In the genomic region with DNA sequence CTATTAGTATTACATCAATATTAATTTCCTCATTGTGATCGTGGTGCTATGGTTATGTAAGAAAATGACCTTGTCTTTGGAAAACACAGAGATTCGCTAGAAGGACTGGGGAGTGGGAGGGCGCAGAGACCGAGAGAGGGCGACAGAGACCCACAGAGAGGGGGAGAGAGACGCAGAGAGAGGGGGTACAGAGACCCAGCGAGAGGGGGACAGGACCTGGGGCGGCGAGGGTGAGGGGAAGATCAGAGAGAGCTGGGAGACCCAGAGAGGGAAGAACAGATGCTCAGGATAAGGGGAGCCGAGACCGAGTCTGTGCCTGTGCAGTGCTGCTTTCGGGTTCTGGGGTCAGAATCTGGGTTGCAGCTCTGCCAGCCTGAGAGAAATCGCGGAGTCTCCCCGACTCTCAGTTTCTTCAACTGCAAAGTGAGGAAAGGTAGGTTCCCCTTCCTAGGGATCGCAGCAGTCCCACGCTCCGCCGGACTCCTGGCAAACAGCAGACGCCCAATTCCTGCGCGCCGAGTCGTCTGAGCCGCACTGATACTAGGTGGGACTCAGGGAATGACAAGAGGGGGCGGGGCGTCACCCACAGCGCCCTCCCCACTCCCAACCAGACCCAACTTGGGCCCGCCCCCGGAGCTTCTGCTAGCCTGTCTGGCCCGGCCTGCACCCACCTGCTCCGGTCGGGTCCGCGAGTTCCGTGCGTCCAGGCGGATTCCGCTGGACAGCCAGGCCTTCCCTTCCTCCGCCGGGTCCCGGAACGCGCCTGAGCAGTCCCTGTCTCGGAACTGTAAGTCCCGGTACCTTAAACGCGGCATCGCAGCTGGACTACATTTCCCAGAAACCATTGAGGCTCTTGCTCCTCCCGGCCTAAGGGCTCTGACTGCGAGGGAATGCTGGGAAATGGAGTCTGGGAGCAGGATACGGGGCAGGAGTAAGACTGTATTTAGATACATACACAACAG, we compare ENCODE assay signal across 9 cellular contexts. TPM values are rescaled to one million over a fixed set of nuclear protein-coding genes. Genes with fewer than 3 reads are reported as not detected.
DNase-seq lines count a peak whose midpoint lies in the region; ATAC-seq and TF ChIP-seq lines count a peak whose summit lies in the region.
"Had no signal": no experiment of that assay in that cellular context is flagged by ENCODE, and none has a peak within 500 bp of the region (broad histone marks: within the 10 kb centered on the region; RNA-seq: fewer than 3 reads in every experiment).

No MANE protein-coding gene starts in this region.

- no peaks in the 10 kb centered on the region for H4K20me1 ChIP-seq in DND-41 (ENCODE audit: insufficient read depth, low read length)
- H4K20me1 ChIP-seq in Karpas-422 (ENCODE audit: insufficient read depth, low read depth, low read length), result no peaks in the 10 kb centered on the region
- H4K20me1 ChIP-seq in neural cell (ENCODE audit: insufficient read depth), result no peaks in the 10 kb centered on the region

- no peaks in the 10 kb centered on the region for H3K79me2 ChIP-seq in DND-41 (ENCODE audit: insufficient read depth, low read length)
- H3K79me2 ChIP-seq in Karpas-422 (ENCODE audit: low read length), result no peaks in the 10 kb centered on the region
- H3K79me2 ChIP-seq in neural cell (replicated peaks; ENCODE audit: insufficient read depth, low read length), result no peaks in the 10 kb centered on the region

- H3K27ac ChIP-seq in DND-41 (ENCODE audit: low read length) (peak overlapping the region; percentile 78), Karpas-422 (ENCODE audit: low read length) (no peak overlapping the region), SJCRH30 (peak overlapping the region; percentile 19; the same call in 1 of the 2 replicates), neural cell (ENCODE audit: low read length) (peak overlapping the region; percentile 40)

- peak; percentile 95 for TF ChIP-seq RAD21 in neural cell (conservative IDR thresholded peaks at IDR 0.05)

- H3F3A ChIP-seq in neural cell (ENCODE audit: insufficient read depth, low read length, poor library complexity, severe bottlenecking), result no peaks in the 10 kb centered on the region

- H2AFZ ChIP-seq in DND-41 (ENCODE audit: low read depth, low read length) (peak overlapping the region; percentile 88), Karpas-422 (ENCODE audit: low read length) (no peak overlapping the region), neural cell (ENCODE audit: low read depth, low read length) (peak overlapping the region; percentile 83)

- H3K36me3 ChIP-seq in DND-41 (ENCODE audit: insufficient read depth, low read length) (no peaks in the 10 kb centered on the region), Karpas-422 (ENCODE audit: insufficient read depth, low read length) (no peaks in the 10 kb centered on the region), SJCRH30 (no peaks in the 10 kb centered on the region), neural cell (ENCODE audit: insufficient read depth, low read length) (no peaks in the 10 kb centered on the region)

- peaks cover 12% of the 10 kb centered on the region; the same call in 1 of the 2 replicates for H3K4me1 ChIP-seq in DND-41 (ENCODE audit: insufficient read depth, low read length)
- H3K4me1 ChIP-seq in Karpas-422 (ENCODE audit: low read length), result no peaks in the 10 kb centered on the region
- no peaks in the 10 kb centered on the region for H3K4me1 ChIP-seq in SJCRH30

- TF ChIP-seq CTCF in DND-41 (IDR thresholded peaks at IDR 0.05; ENCODE audit: borderline replicate concordance, extremely low read depth, low read length, poor library complexity, severe bottlenecking), result peak; percentile 76
- TF ChIP-seq CTCF in foreskin fibroblast (IDR thresholded peaks at IDR 0.05; ENCODE audit: low read depth, low read length), result peak; percentile 41
- TF ChIP-seq CTCF in neural cell (IDR thresholded peaks at IDR 0.05; ENCODE audit: poor library complexity, severe bottlenecking), result peak; percentile 96

- H3K9me2 ChIP-seq in Karpas-422 (replicated peaks; ENCODE audit: insufficient read depth, low read length) (no peaks in the 10 kb centered on the region), neural cell (ENCODE audit: insufficient read depth, low read length) (no peaks in the 10 kb centered on the region)

- peak overlapping the region; percentile 69 for H3K4me2 ChIP-seq in DND-41 (ENCODE audit: insufficient read depth, low read length)
- H3K4me2 ChIP-seq in Karpas-422 (ENCODE audit: low read depth, low read length, poor library complexity, severe bottlenecking), result no peak overlapping the region
- H3K4me2 ChIP-seq in neural cell (ENCODE audit: low read length), result peak overlapping the region; percentile 41

- H3K27me3 ChIP-seq in DND-41 (ENCODE audit: insufficient read depth, low read length, poor library complexity) (no peaks in the 10 kb centered on the region), Karpas-422 (ENCODE audit: low read length) (0 out of 2 replicates have a peak, but pooled peaks cover 3% of the 10 kb centered on the region), SJCRH30 (no peaks in the 10 kb centered on the region), neural cell (ENCODE audit: insufficient read depth, low read depth, low read length) (no peaks in the 10 kb centered on the region)

- H3K4me3 ChIP-seq in DND-41 (ENCODE audit: low read depth in 1 of 2, low read length in 2 of 2), result peak overlapping the region; percentile 47 to 75; a peak in 3 of 4 replicates
- no peak overlapping the region for H3K4me3 ChIP-seq in Karpas-422 (ENCODE audit: low read length)
- peak overlapping the region; percentile 75 for H3K4me3 ChIP-seq in SJCRH30
- peak overlapping the region; percentile 30 to 53 for H3K4me3 ChIP-seq in foreskin fibroblast (ENCODE audit: low read depth in 1 of 2, low read length in 2 of 2)
- H3K4me3 ChIP-seq in neural cell (ENCODE audit: low read length), result peak overlapping the region; percentile 80

- H3K9ac ChIP-seq in DND-41 (ENCODE audit: low read depth, low read length) (peak overlapping the region; percentile 60), Karpas-422 (ENCODE audit: low read length) (no peak overlapping the region), neural cell (ENCODE audit: low read length) (peak overlapping the region; percentile 68)

- H3K9me3 ChIP-seq in DND-41 (ENCODE audit: insufficient read depth, low read length, severe bottlenecking), result no peaks in the 10 kb centered on the region
- H3K9me3 ChIP-seq in Karpas-422 (ENCODE audit: low read length), result peaks cover 12% of the 10 kb centered on the region; the same call in 1 of the 2 replicates
- peaks cover 5% of the 10 kb centered on the region for H3K9me3 ChIP-seq in SJCRH30 (replicated peaks)
- H3K9me3 ChIP-seq in neural cell (ENCODE audit: low read length), result no peaks in the 10 kb centered on the region

- ATAC-seq in DND-41 (ENCODE audit: insufficient read depth, low read depth) (peak; percentile 95), HG03520 (IDR thresholded peaks at IDR 0.05; ENCODE audit: unreplicated experiment) (no peak)
- ATAC-seq in stimulated activated naive CD8-positive, alpha-beta T cell treated with anti-CD3 and anti-CD28 coated beads, Interleukin-15, Interleukin-2, amounts not matched to agents 100 U/mL and 50 U/mL, for 24 hours, result peak; percentile 93

- DNase-seq in DND-41 (peak; percentile 87), Karpas-422 (peak; percentile 68), SJCRH30 (peak; percentile 89 to 95), foreskin fibroblast (peak; percentile 76 to 81)
- DNase-seq in activated gamma-delta T cell treated with anti-CD3 and anti-CD28 coated beads, Interleukin-2, amount 50 U/mL, for 16 hours (ENCODE audit: low read depth), result peak; percentile 43
- DNase-seq in stimulated activated naive CD8-positive, alpha-beta T cell treated with anti-CD3 and anti-CD28 coated beads, Interleukin-15, Interleukin-2, amounts not matched to agents 100 U/mL and 50 U/mL, for 24 hours, result peak; percentile 69

- TF ChIP-seq EP300 in neural cell (conservative IDR thresholded peaks at IDR 0.05; ENCODE audit: poor library complexity, severe bottlenecking), result no peak

TF ChIP-seq in neural cell, 6 proteins besides CTCF, POLR2A, EP300 and RAD21:
- peak; percentile 89 for TF ChIP-seq SMC3 (conservative IDR thresholded peaks at IDR 0.05; ENCODE audit: poor library complexity)
- no peak for TF ChIP-seq EZH2 (IDR thresholded peaks at IDR 0.05; ENCODE audit: borderline replicate concordance, insufficient read depth, low read length, poor library complexity, severe bottlenecking)
- peak; percentile 7 for TF ChIP-seq POLR2AphosphoS5 (IDR thresholded peaks at IDR 0.05)
- peak; percentile 32 for TF ChIP-seq MXI1 (conservative IDR thresholded peaks at IDR 0.05; ENCODE audit: poor library complexity, severe bottlenecking)
- peak; percentile 34 for TF ChIP-seq TAF1 (IDR thresholded peaks at IDR 0.05; ENCODE audit: low read depth)
- TF ChIP-seq, protein P1, sequence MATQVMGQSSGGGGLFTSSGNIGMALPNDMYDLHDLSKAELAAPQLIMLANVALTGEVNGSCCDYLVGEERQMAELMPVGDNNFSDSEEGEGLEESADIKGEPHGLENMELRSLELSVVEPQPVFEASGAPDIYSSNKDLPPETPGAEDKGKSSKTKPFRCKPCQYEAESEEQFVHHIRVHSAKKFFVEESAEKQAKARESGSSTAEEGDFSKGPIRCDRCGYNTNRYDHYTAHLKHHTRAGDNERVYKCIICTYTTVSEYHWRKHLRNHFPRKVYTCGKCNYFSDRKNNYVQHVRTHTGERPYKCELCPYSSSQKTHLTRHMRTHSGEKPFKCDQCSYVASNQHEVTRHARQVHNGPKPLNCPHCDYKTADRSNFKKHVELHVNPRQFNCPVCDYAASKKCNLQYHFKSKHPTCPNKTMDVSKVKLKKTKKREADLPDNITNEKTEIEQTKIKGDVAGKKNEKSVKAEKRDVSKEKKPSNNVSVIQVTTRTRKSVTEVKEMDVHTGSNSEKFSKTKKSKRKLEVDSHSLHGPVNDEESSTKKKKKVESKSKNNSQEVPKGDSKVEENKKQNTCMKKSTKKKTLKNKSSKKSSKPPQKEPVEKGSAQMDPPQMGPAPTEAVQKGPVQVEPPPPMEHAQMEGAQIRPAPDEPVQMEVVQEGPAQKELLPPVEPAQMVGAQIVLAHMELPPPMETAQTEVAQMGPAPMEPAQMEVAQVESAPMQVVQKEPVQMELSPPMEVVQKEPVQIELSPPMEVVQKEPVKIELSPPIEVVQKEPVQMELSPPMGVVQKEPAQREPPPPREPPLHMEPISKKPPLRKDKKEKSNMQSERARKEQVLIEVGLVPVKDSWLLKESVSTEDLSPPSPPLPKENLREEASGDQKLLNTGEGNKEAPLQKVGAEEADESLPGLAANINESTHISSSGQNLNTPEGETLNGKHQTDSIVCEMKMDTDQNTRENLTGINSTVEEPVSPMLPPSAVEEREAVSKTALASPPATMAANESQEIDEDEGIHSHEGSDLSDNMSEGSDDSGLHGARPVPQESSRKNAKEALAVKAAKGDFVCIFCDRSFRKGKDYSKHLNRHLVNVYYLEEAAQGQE (IDR thresholded peaks at IDR 0.05; ENCODE audit: borderline replicate concordance), result no peak

RNA-seq across cellular contexts. Expression of a gene that starts 15.3 kb away (rescaled TPM):
- total RNA-seq in Karpas-422 (2014; rRNA removed; shearing (Covaris generic); ENCODE audit: low replicate concordance), result not detected in 2 replicates
- 0.24 TPM in 1 of 2 replicates, not detected in the other for total RNA-seq in SJCRH30 (2014; rRNA removed; shearing (Covaris generic))
- not detected in 2 replicates for polyA plus RNA-seq in neural cell
- polyA minus RNA-seq in neural cell, result not detected in 2 replicates
- total RNA-seq: subcutaneous adipose tissue had no signal

RNA-seq across cellular contexts. Expression of a gene that starts 55.7 kb away (rescaled TPM):
- total RNA-seq in Karpas-422 (2014; rRNA removed; shearing (Covaris generic); ENCODE audit: low replicate concordance), result not detected in 2 replicates
- total RNA-seq in SJCRH30 (2014; rRNA removed; shearing (Covaris generic)), result 25.5 and 25.7 TPM in 2 replicates
- polyA plus RNA-seq in neural cell, result not detected in 2 replicates
- under 0.01 and 0.23 TPM in 2 replicates for polyA minus RNA-seq in neural cell

Comparison
In these comparisons a context has a peak if more than half of its experiments do, and no peak if none do; other contexts are left out.
1. CTCF ChIP-seq: peak in every context shown above with its lines; median percentile 96 in neural cell; 76 in DND-41; 41 in foreskin fibroblast.
2. RNA of a gene that starts 55.7 kb away (total RNA-seq): 25.5 to 25.7 TPM in SJCRH30; not detected in Karpas-422; every median in the first group is over 10 times any median in the second.
3. Peak in every context shown above with its lines, with median percentiles within 50 percentile points of each other: DNase-seq.